ENCODE assay signal across 12 cellular contexts in the genomic region with DNA sequence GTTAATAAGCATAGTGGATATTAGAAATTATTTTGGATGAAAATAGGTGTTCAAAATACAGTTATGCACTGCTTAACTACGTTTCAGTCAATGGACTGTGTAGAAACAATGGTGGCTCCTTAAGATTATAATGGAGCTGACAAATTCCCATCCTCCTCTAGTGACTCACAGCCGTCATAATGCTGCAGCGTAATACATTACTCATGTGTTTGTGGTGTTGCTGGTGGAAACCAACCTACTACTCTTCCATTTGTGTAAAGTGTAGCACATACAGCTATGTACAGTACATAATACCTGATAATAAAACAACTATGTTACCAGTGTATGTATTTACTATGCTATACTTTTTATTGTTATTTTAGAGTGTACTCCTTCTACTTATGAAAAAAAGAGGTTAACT.
DNase-seq lines count a peak whose midpoint lies in the region; ATAC-seq, FAIRE-seq and TF ChIP-seq lines count a peak whose summit lies in the region.
"Had no signal": no experiment of that assay in that cellular context is flagged by ENCODE, and none has a peak within 500 bp of the region (broad histone marks: within the 10 kb centered on the region; RNA-seq: fewer than 3 reads in every experiment).

No MANE protein-coding gene starts in this region.

- ATAC-seq in HCT116 (peak; percentile 76), left lobe of liver (no peak), GM21515 (IDR thresholded peaks at IDR 0.05; ENCODE audit: unreplicated experiment) (no peak), GM19452 (IDR thresholded peaks at IDR 0.05; ENCODE audit: unreplicated experiment) (no peak)
- ATAC-seq: activated CD8-positive, alpha-beta T cell treated with anti-CD3 and anti-CD28 coated beads for 36 hours had no signal

- FAIRE-seq in islet of Langerhans (lab: Jason Lieb, UNC): peak; percentile 75
- FAIRE-seq: GM19239 had no signal

- RAD21 ChIA-PET in HCT116 (lab: Charles Lee; ENCODE audit: low non-redundant PET in 1 of 2, low total read pairs in 2 of 2, uncharacterized antibody in 2 of 2, unreplicated experiment in 2 of 2): no interaction called here

- H3K4me2 ChIP-seq in HCT116 (ENCODE audit: low read length): peak overlapping the region; percentile 54

- H3K4me1 Mint-ChIP-seq in activated T-helper 2 cell treated with anti-CD3 and anti-CD28 coated beads, Interferon-gamma antibody, Interleukin-2, Interleukin-4, amounts not matched to agents 10 μg/mL and 5 μg/mL and 100 μg/mL, durations not matched to agents 14 hours and 24 hours and 36 hours (ENCODE audit: low read depth): peaks cover 15% of the 10 kb centered on the region

- H3K4me3 Mint-ChIP-seq in activated T-helper 2 cell treated with anti-CD3 and anti-CD28 coated beads, Interferon-gamma antibody, Interleukin-2, Interleukin-4, amounts not matched to agents 10 μg/mL and 5 μg/mL and 100 μg/mL, durations not matched to agents 14 hours and 24 hours and 36 hours (ENCODE audit: low read depth): no peak overlapping the region
- H3K4me3 Mint-ChIP-seq: activated CD8-positive, alpha-beta T cell treated with anti-CD3 and anti-CD28 coated beads for 36 hours had no signal

- peak; percentile 52 for DNase-seq in AG09309 (ENCODE audit: low read depth)
- peak; percentile 75 for DNase-seq in HCT116 (ENCODE audit: low read depth, low spot score)
- no peak for DNase-seq in activated T-helper 2 cell treated with anti-CD3 and anti-CD28 coated beads, Interferon-gamma antibody, Interleukin-2, Interleukin-4, amounts not matched to agents 10 μg/mL and 5 μg/mL and 100 μg/mL, durations not matched to agents 14 hours and 24 hours and 36 hours (ENCODE audit: low spot score)
- DNase-seq in NCI-H510A (lab: John Stamatoyannopoulos, UW): no peak
- no peak for DNase-seq in left lobe of liver (ENCODE audit: low spot score)
- DNase-seq: activated CD8-positive, alpha-beta T cell treated with anti-CD3 and anti-CD28 coated beads for 36 hours; NCI-H1105 treated with DMSO at 0.1 percent for 48 hours; stimulated activated naive CD4-positive, alpha-beta T cell had no signal

- no peaks in the 10 kb centered on the region for H3K79me2 ChIP-seq in HCT116 (ENCODE audit: insufficient read depth, low read length)

- H3K27me3 ChIP-seq in HCT116 (ENCODE audit: insufficient read depth, low read length): no peaks in the 10 kb centered on the region

- no peak overlapping the region for H3K9ac ChIP-seq in HCT116 (ENCODE audit: low read length)

- no peaks in the 10 kb centered on the region for H4K20me1 ChIP-seq in HCT116 (ENCODE audit: insufficient read depth)

- POLR2A ChIA-PET in HCT116 (lab: Charles Lee): interaction anchor here (0.6 kb wide), 1 partner anchor 100 kb away, joined by 3 read pairs; no protein-coding TSS in a partner anchor

- CTCF ChIA-PET in HCT116 (lab: Charles Lee): interaction anchor here (1.7 to 1.9 kb wide), 2 partner anchors 51 to 114 kb away, joined by 5 read pairs; no protein-coding TSS in a partner anchor

- H3K4me3 ChIP-seq in AG09309 (ENCODE audit: control insufficient read depth, low read depth, low read length): no peak overlapping the region
- no peak overlapping the region; a peak in 1 of 4 replicates for H3K4me3 ChIP-seq in HCT116 (replicated peaks in 1 of 2; ENCODE audit: low read depth in 1 of 2, low read length in 2 of 2)

- intact Hi-C loops in HCT116 (cut with micrococcal nuclease): loop anchor here (10.0 kb wide), 1 partner anchor 157 kb away; no protein-coding TSS in a partner anchor
- intact Hi-C loops in activated T-helper 2 cell treated with anti-CD3 and anti-CD28 coated beads, Interferon-gamma antibody, Interleukin-2, Interleukin-4, amounts not matched to agents 10 μg/mL and 5 μg/mL and 100 μg/mL, durations not matched to agents 14 hours and 24 hours and 36 hours (cut with micrococcal nuclease): loop anchor here (1.0 to 5.0 kb wide), 2 partner anchors 140 to 624 kb away; no protein-coding TSS in a partner anchor

- no peaks in the 10 kb centered on the region for H3K9me3 Mint-ChIP-seq in activated T-helper 2 cell treated with anti-CD3 and anti-CD28 coated beads, Interferon-gamma antibody, Interleukin-2, Interleukin-4, amounts not matched to agents 10 μg/mL and 5 μg/mL and 100 μg/mL, durations not matched to agents 14 hours and 24 hours and 36 hours
- H3K9me3 Mint-ChIP-seq: activated CD8-positive, alpha-beta T cell treated with anti-CD3 and anti-CD28 coated beads for 36 hours had no signal

- no peak for TF ChIP-seq CTCF in AG09309 (IDR thresholded peaks at IDR 0.05; ENCODE audit: control insufficient read depth, insufficient read depth, low read depth, low read length, missing control alignments)
- TF ChIP-seq CTCF in HCT116 (IDR thresholded peaks at IDR 0.05 in 2 of 3, conservative IDR thresholded peaks at IDR 0.05 in 1 of 3; ENCODE audit: borderline replicate concordance in 1 of 3, insufficient read depth in 1 of 3, low read depth in 2 of 3, low read length in 2 of 3): no peak

- H3K36me3 Mint-ChIP-seq in activated T-helper 2 cell treated with anti-CD3 and anti-CD28 coated beads, Interferon-gamma antibody, Interleukin-2, Interleukin-4, amounts not matched to agents 10 μg/mL and 5 μg/mL and 100 μg/mL, durations not matched to agents 14 hours and 24 hours and 36 hours (ENCODE audit: low read depth): no peaks in the 10 kb centered on the region

- H3K27ac ChIP-seq in HCT116 (ENCODE audit: low read depth, low read length): no peak overlapping the region

- peak overlapping the region; percentile 21 for H3K27ac Mint-ChIP-seq in activated T-helper 2 cell treated with anti-CD3 and anti-CD28 coated beads, Interferon-gamma antibody, Interleukin-2, Interleukin-4, amounts not matched to agents 10 μg/mL and 5 μg/mL and 100 μg/mL, durations not matched to agents 14 hours and 24 hours and 36 hours
- H3K27ac Mint-ChIP-seq: activated CD8-positive, alpha-beta T cell treated with anti-CD3 and anti-CD28 coated beads for 36 hours had no signal

- no peak for TF ChIP-seq POLR2A in HCT116 (IDR thresholded peaks at IDR 0.05; ENCODE audit: borderline replicate concordance, extremely low read depth, insufficient read depth, insufficient read length)

- H3K9me2 ChIP-seq in HCT116 (ENCODE audit: insufficient read depth): no peaks in the 10 kb centered on the region

- H3K27me3 Mint-ChIP-seq in activated T-helper 2 cell treated with anti-CD3 and anti-CD28 coated beads, Interferon-gamma antibody, Interleukin-2, Interleukin-4, amounts not matched to agents 10 μg/mL and 5 μg/mL and 100 μg/mL, durations not matched to agents 14 hours and 24 hours and 36 hours (ENCODE audit: low read depth): peaks cover 4% of the 10 kb centered on the region
- H3K27me3 Mint-ChIP-seq: activated CD8-positive, alpha-beta T cell treated with anti-CD3 and anti-CD28 coated beads for 36 hours had no signal

- peak overlapping the region; percentile 63 for H2AFZ ChIP-seq in HCT116 (ENCODE audit: low read depth, low read length, poor library complexity, severe bottlenecking)

- no peak for TF ChIP-seq RAD21 in HCT116 (IDR thresholded peaks at IDR 0.05; ENCODE audit: low read depth)

- no peaks in the 10 kb centered on the region for H3K36me3 ChIP-seq in HCT116 (ENCODE audit: control insufficient read depth in 1 of 2, insufficient read depth in 2 of 2, low read length in 2 of 2)

- H3K4me1 ChIP-seq in HCT116 (ENCODE audit: control insufficient read depth in 1 of 2, insufficient read depth in 2 of 2, low read length in 2 of 2): peaks cover 0 to 9% of the 10 kb centered on the region in 2 experiments; a peak in 2 of 4 replicates

- no peaks in the 10 kb centered on the region for H3K9me3 ChIP-seq in HCT116 (ENCODE audit: control insufficient read depth in 1 of 2, insufficient read depth in 1 of 2, low read depth in 1 of 2, low read length in 2 of 2)

- no TSS peak for BruUV-seq in HCT116 (replicated peaks; lab: Mats Ljungman, UMichigan)

TF ChIP-seq in HCT116, 20 proteins besides CTCF, POLR2A, EP300 and RAD21 (continues in another document):
- TF ChIP-seq TCF7L2 (IDR thresholded peaks at IDR 0.05; ENCODE audit: borderline replicate concordance, extremely low read depth, insufficient read depth, insufficient read length): no peak
- TF ChIP-seq, protein P1, sequence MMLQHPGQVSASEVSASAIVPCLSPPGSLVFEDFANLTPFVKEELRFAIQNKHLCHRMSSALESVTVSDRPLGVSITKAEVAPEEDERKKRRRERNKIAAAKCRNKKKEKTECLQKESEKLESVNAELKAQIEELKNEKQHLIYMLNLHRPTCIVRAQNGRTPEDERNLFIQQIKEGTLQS (IDR thresholded peaks at IDR 0.05): no peak
- TF ChIP-seq, protein P2, sequence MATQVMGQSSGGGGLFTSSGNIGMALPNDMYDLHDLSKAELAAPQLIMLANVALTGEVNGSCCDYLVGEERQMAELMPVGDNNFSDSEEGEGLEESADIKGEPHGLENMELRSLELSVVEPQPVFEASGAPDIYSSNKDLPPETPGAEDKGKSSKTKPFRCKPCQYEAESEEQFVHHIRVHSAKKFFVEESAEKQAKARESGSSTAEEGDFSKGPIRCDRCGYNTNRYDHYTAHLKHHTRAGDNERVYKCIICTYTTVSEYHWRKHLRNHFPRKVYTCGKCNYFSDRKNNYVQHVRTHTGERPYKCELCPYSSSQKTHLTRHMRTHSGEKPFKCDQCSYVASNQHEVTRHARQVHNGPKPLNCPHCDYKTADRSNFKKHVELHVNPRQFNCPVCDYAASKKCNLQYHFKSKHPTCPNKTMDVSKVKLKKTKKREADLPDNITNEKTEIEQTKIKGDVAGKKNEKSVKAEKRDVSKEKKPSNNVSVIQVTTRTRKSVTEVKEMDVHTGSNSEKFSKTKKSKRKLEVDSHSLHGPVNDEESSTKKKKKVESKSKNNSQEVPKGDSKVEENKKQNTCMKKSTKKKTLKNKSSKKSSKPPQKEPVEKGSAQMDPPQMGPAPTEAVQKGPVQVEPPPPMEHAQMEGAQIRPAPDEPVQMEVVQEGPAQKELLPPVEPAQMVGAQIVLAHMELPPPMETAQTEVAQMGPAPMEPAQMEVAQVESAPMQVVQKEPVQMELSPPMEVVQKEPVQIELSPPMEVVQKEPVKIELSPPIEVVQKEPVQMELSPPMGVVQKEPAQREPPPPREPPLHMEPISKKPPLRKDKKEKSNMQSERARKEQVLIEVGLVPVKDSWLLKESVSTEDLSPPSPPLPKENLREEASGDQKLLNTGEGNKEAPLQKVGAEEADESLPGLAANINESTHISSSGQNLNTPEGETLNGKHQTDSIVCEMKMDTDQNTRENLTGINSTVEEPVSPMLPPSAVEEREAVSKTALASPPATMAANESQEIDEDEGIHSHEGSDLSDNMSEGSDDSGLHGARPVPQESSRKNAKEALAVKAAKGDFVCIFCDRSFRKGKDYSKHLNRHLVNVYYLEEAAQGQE (IDR thresholded peaks at IDR 0.05; ENCODE audit: low read depth): no peak
- TF ChIP-seq EZH2phosphoT487 (IDR thresholded peaks at IDR 0.05; ENCODE audit: borderline replicate concordance): no peak
- no peak; the same call in 1 of the 2 replicates for TF ChIP-seq POLR2AphosphoS5 (IDR thresholded peaks at IDR 0.05; ENCODE audit: low read depth, low read length)
- peak; percentile 22 for TF ChIP-seq YY1 (IDR thresholded peaks at IDR 0.05; ENCODE audit: extremely low read depth, insufficient replicate concordance, low read depth, low read length)
- TF ChIP-seq SRF (IDR thresholded peaks at IDR 0.05; ENCODE audit: low read depth): no peak; the same call in 1 of the 2 replicates
- no peak for TF ChIP-seq ELF1 (IDR thresholded peaks at IDR 0.05; ENCODE audit: borderline replicate concordance, low read depth)

Comparison
In these comparisons a context has a peak if more than half of its experiments do, and no peak if none do; other contexts are left out.
1. DNase-seq: peak in AG09309 (single experiment) and HCT116 (single experiment); none in activated T-helper 2 cell treated with anti-CD3 and anti-CD28 coated beads, Interferon-gamma antibody, Interleukin-2, Interleukin-4, amounts not matched to agents 10 μg/mL and 5 μg/mL and 100 μg/mL, durations not matched to agents 14 hours and 24 hours and 36 hours (single experiment), NCI-H510A (single experiment) and left lobe of liver (single experiment).